ENCODE assay signal across 2 cellular contexts in genomic region chrX:44828008-44828605, GRCh38.
A peak's percentile ranks its signal among the peaks of the same experiment; 100 is the strongest.
TF ChIP-seq lines count a peak whose summit lies in the region.

No MANE protein-coding gene starts in this region.

TF ChIP-seq in A549, 52 proteins besides CTCF, POLR2A, EP300 and RAD21 (continued from another document):
- no peak for TF ChIP-seq CBX2 (IDR thresholded peaks at IDR 0.05; ENCODE audit: borderline replicate concordance, low read depth)

TF ChIP-seq in SK-N-SH, 30 proteins besides CTCF, POLR2A, EP300 and RAD21 (continued from another document):
- TF ChIP-seq USF2 (IDR thresholded peaks at IDR 0.05; ENCODE audit: borderline replicate concordance, low read depth, low read length) (no peak), TCF12 (IDR thresholded peaks at IDR 0.05) (peak; percentile 77), SMC3 (IDR thresholded peaks at IDR 0.05; ENCODE audit: low read depth, low read length) (no peak), EZH2phosphoT487 (IDR thresholded peaks at IDR 0.05; ENCODE audit: borderline replicate concordance, low read depth) (no peak), SIN3A (IDR thresholded peaks at IDR 0.05; ENCODE audit: borderline replicate concordance, low read depth, low read length) (no peak), FOSL2 (IDR thresholded peaks at IDR 0.05; ENCODE audit: borderline replicate concordance, low read depth) (peak; percentile 92), JUND (IDR thresholded peaks at IDR 0.05) (peak; percentile 91), FOXJ3 (CRISPR knock-in tag; IDR thresholded peaks at IDR 0.05) (no peak), YY1 (IDR thresholded peaks at IDR 0.05; ENCODE audit: low read depth) (no peak), USF1 (IDR thresholded peaks at IDR 0.05; ENCODE audit: borderline replicate concordance, low read depth) (no peak), PBX3 (IDR thresholded peaks at IDR 0.05) (peak; percentile 96), MXI1 (IDR thresholded peaks at IDR 0.05; ENCODE audit: low read depth, low read length) (no peak), MEF2A (IDR thresholded peaks at IDR 0.05; ENCODE audit: borderline replicate concordance, low read depth) (peak; percentile 67; the same call in 1 of the 2 replicates), GABPA (IDR thresholded peaks at IDR 0.05; ENCODE audit: low read depth) (no peak), NFIC (IDR thresholded peaks at IDR 0.05; ENCODE audit: borderline replicate concordance) (peak; percentile 84), CHD2 (IDR thresholded peaks at IDR 0.05; ENCODE audit: low read length, partially characterized antibody) (no peak), TEAD4 (IDR thresholded peaks at IDR 0.05; ENCODE audit: borderline replicate concordance, insufficient read depth) (0 out of 2 replicates have a peak, but pooled peaks have one; percentile 20), MAX (IDR thresholded peaks at IDR 0.05; ENCODE audit: low read depth) (peak; percentile 87)
